Comparison of ENCODE assay signal across 8 cellular contexts in genomic region chr3:19946832-19947548, GRCh38. TPM values are rescaled to one million over a fixed set of nuclear protein-coding genes. Genes with fewer than 3 reads are reported as not detected.
A peak's percentile ranks its signal among the peaks of the same experiment; 100 is the strongest.
DNase-seq lines count a peak whose midpoint lies in the region; ATAC-seq lines count a peak whose summit lies in the region.

A gene with protein sequence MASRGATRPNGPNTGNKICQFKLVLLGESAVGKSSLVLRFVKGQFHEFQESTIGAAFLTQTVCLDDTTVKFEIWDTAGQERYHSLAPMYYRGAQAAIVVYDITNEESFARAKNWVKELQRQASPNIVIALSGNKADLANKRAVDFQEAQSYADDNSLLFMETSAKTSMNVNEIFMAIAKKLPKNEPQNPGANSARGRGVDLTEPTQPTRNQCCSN (plus strand): TSS chr3:19947097. CDS start chr3:19950899, 3,802 bp downstream.

- H3K4me3 Mint-ChIP-seq in IgD-negative memory B cell: peak within 1 kb of the TSS; percentile 86 to 99 (median 97)

- no peaks in the 10 kb centered on the region for H3K27me3 ChIP-seq in mononuclear cell (ENCODE audit: insufficient read depth, low read length)

- peaks cover 19 to 33% (median 25%) of the 10 kb centered on the region in 3 donors for H3K4me1 Mint-ChIP-seq in IgD-negative memory B cell

- H3K4me3 ChIP-seq in mononuclear cell (ENCODE audit: low read length): peak within 1 kb of the TSS; percentile 93

- H3K9me3 Mint-ChIP-seq in IgD-negative memory B cell: no peaks in the 10 kb centered on the region

- no peaks in the 10 kb centered on the region for H3K27me3 Mint-ChIP-seq in IgD-negative memory B cell

- DNase-seq in DMS 273 treated with DMSO at 0.1 percent for 48 hours (lab: John Stamatoyannopoulos, UW): peak; percentile 82
- DNase-seq in OCI-M2 (lab: John Stamatoyannopoulos, UW; ENCODE audit: unreplicated experiment): peak; percentile 36
- DNase-seq in activated T-cell treated with anti-CD3 and anti-CD28 coated beads for 4 hours: peak; percentile 94
- DNase-seq in epidermal melanocyte (ENCODE audit: insufficient read length, low spot score): peak; percentile 87
- DNase-seq in stimulated activated CD8-positive, alpha-beta memory T cell treated with anti-CD3 and anti-CD28 coated beads, Interleukin-4, amount 100 ng/mL, for 1 hour (ENCODE audit: low read depth in 2 of 2, low spot score in 1 of 2): peak; percentile 90 to 94

- ATAC-seq in GM21529 (IDR thresholded peaks at IDR 0.05; ENCODE audit: unreplicated experiment): peak; percentile 95

- H3K27ac Mint-ChIP-seq in IgD-negative memory B cell: peak within 1 kb of the TSS; percentile 82 to 99 (median 98)

- no peaks in the 10 kb centered on the region for H3K36me3 Mint-ChIP-seq in IgD-negative memory B cell

- no peaks in the 10 kb centered on the region for H3K9me3 ChIP-seq in mononuclear cell (ENCODE audit: low read depth, low read length)

- peaks cover 36% of the 10 kb centered on the region for H3K4me1 ChIP-seq in mononuclear cell (ENCODE audit: insufficient read depth, low read length)

RNA-seq across cellular contexts. Expression of the gene that starts here (rescaled TPM):
- polyA plus RNA-seq in IgD-negative memory B cell: 29.7 TPM
- total RNA-seq in mononuclear cell: 150 TPM

Comparison
In these comparisons a context has a peak if more than half of its experiments do, and no peak if none do; other contexts are left out.
1. Peak in every context shown above with its lines: DNase-seq, ATAC-seq and H3K4me3 ChIP-seq.
2. DNase-seq: peak in every context shown above with its lines; median percentile 94 in activated T-cell treated with anti-CD3 and anti-CD28 coated beads for 4 hours; 92 in stimulated activated CD8-positive, alpha-beta memory T cell treated with anti-CD3 and anti-CD28 coated beads, Interleukin-4, amount 100 ng/mL, for 1 hour; 87 in epidermal melanocyte; 82 in DMS 273 treated with DMSO at 0.1 percent for 48 hours; 36 in OCI-M2.